ENCODE assay signal across 25 cellular contexts in the genomic region with DNA sequence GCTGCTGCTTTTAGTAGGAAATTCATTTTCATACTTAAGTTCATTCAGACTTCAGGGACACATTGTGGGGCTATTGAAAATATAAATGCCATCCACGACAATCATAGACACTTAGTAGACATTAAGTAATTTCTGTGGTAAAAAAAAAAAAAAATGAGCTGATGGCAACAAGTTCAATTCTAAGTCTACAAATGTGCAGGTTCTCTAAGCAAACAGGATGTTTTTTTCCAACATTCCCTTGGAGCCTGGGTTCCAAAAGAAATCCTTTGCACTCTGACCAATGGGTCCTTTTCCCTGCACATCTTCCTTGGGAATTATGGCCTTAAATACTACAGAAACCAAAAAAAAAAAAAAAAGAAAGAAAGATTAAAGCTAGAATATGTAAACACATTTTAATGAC.
"Had no signal": no experiment of that assay in that cellular context is flagged by ENCODE, and none has a peak within 500 bp of the region (broad histone marks: within the 10 kb centered on the region; RNA-seq: fewer than 3 reads in every experiment).

No MANE protein-coding gene starts in this region.

- H3K36me3 Mint-ChIP-seq: stimulated activated memory B cell treated with anti-CD40 and anti-IgM and Interleukin-4, amounts not matched to agents 10 μg/mL and 1 μg/mL and 100 μg/mL, for 72 hours had no signal

- ATAC-seq: activated CD8-positive, alpha-beta memory T cell treated with anti-CD3 and anti-CD28 coated beads, Interleukin-2, amount 10 ng/mL, durations not matched to agents 7 days and 5 days; gastrocnemius medialis; left cardiac atrium; sciatic nerve; stimulated activated memory B cell treated with anti-CD40 and anti-IgM and Interleukin-4, amounts not matched to agents 10 μg/mL and 1 μg/mL and 100 μg/mL, for 72 hours; T-cell had no signal

- H3K36me3 ChIP-seq: breast epithelium, colonic mucosa, esophagus muscularis mucosa, gastrocnemius medialis, SJCRH30, thoracic aorta had no signal

- H3K27me3 ChIP-seq: breast epithelium, colonic mucosa, dorsolateral prefrontal cortex, esophagus muscularis mucosa, gastrocnemius medialis, SJCRH30 had no signal

- H3K4me3 Mint-ChIP-seq: activated CD8-positive, alpha-beta memory T cell treated with anti-CD3 and anti-CD28 coated beads, Interleukin-2, amount 10 ng/mL, durations not matched to agents 7 days and 5 days; neural crest cell; stimulated activated memory B cell treated with anti-CD40 and anti-IgM and Interleukin-4, amounts not matched to agents 10 μg/mL and 1 μg/mL and 100 μg/mL, for 72 hours; T-cell; type B pancreatic cell had no signal

- FAIRE-seq: small intestine, TTC549 had no signal

- H3K4me3 ChIP-seq: breast epithelium, colonic mucosa, dorsolateral prefrontal cortex, esophagus muscularis mucosa, gastrocnemius medialis, SJCRH30, thoracic aorta had no signal

- H3K9me3 Mint-ChIP-seq: stimulated activated memory B cell treated with anti-CD40 and anti-IgM and Interleukin-4, amounts not matched to agents 10 μg/mL and 1 μg/mL and 100 μg/mL, for 72 hours; T-cell had no signal

- H3K9me3 ChIP-seq: breast epithelium, colonic mucosa, esophagus muscularis mucosa, gastrocnemius medialis, SJCRH30, thoracic aorta had no signal

- H3K27ac Mint-ChIP-seq: activated CD8-positive, alpha-beta memory T cell treated with anti-CD3 and anti-CD28 coated beads, Interleukin-2, amount 10 ng/mL, durations not matched to agents 7 days and 5 days; stimulated activated memory B cell treated with anti-CD40 and anti-IgM and Interleukin-4, amounts not matched to agents 10 μg/mL and 1 μg/mL and 100 μg/mL, for 72 hours; type B pancreatic cell had no signal

- H3K27me3 Mint-ChIP-seq: activated CD8-positive, alpha-beta memory T cell treated with anti-CD3 and anti-CD28 coated beads, Interleukin-2, amount 10 ng/mL, durations not matched to agents 7 days and 5 days; stimulated activated memory B cell treated with anti-CD40 and anti-IgM and Interleukin-4, amounts not matched to agents 10 μg/mL and 1 μg/mL and 100 μg/mL, for 72 hours; T-cell; type B pancreatic cell had no signal

- H3K27ac ChIP-seq: breast epithelium, colonic mucosa, dorsolateral prefrontal cortex, esophagus muscularis mucosa, gastrocnemius medialis, SJCRH30, thoracic aorta had no signal

- DNase-seq: activated CD4-positive, alpha-beta T cell treated with anti-CD3 and anti-CD28 coated beads for 1 hour; activated CD4-positive, alpha-beta T cell treated with anti-CD3 and anti-CD28 coated beads, Interleukin-2, amount 50 U/mL, for 4 hours; activated CD8-positive, alpha-beta memory T cell treated with anti-CD3 and anti-CD28 coated beads, Interleukin-2, amount 10 ng/mL, durations not matched to agents 7 days and 5 days; activated naive CD4-positive, alpha-beta T cell treated with anti-CD3 and anti-CD28 coated beads, Interleukin-2, amount 50 U/mL, for 16 hours; activated T-cell treated with anti-CD3 and anti-CD28 coated beads for 4 hours; amniotic stem cell; colonic mucosa; dorsolateral prefrontal cortex; gastrocnemius medialis; head of caudate nucleus; islet precursor cell; left cardiac atrium; occipital lobe; SJCRH30; small intestine; stimulated activated CD4-positive, alpha-beta T cell treated with anti-CD3 and anti-CD28 coated beads, Interleukin-2, amount 100 ng/mL, for 24 hours; T-cell had no signal
